ENCODE assay signal across 8 cellular contexts in the genomic region with DNA sequence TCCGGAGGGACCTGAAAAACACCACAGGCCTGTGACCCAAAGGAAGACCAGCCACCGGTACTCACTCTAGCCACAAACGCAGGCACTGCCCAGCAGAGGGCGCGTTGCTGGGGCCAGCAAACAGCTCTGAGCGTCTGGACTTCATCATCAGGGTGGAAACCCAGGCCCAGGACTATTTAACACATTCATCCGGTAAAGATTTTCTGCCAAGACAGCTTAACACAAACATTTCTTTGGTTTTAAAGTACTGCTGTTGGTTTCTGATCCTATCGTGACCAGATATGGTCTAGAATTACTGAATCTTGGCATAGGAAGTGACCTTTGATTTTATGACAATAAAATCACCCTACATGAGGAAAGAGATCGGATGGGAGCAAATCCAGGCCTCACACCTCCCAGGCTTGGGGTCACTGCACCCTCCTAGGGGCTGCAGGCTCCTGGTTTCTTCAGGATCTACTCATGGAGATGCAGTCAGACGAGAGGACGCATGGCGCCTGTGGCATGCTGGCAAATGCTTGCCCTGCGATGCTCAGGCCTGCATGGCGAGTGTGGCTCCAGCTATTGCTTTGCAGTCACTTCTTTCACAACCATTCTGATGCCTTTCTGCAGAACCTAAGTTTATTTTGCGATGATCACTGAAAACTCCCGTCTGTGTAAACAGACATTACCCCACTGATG.
A peak's percentile ranks its signal among the peaks of the same experiment; 100 is the strongest.
DNase-seq lines count a peak whose midpoint lies in the region; ATAC-seq and TF ChIP-seq lines count a peak whose summit lies in the region.

No MANE protein-coding gene starts in this region.

- no peaks in the 10 kb centered on the region for H3K27me3 ChIP-seq in prostate gland (replicated peaks; ENCODE audit: insufficient read depth)

- peak in 2 of 4 experiments; percentile 26 to 42 for TF ChIP-seq CTCF in prostate gland (IDR thresholded peaks at IDR 0.05)

- DNase-seq in DMS114 treated with DMSO at 0.1 percent for 48 hours (lab: John Stamatoyannopoulos, UW; ENCODE audit: unreplicated experiment): peak; percentile 14
- peak; percentile 67 for DNase-seq in fibroblast of gingiva (ENCODE audit: low read depth)
- DNase-seq in prostate gland (ENCODE audit: low spot score): peak; percentile 19
- DNase-seq in activated gamma-delta T cell (lab: John Stamatoyannopoulos, UW): no peak

- H3K9me3 ChIP-seq in prostate gland: no peaks in the 10 kb centered on the region

- H3K27ac ChIP-seq in prostate gland: no peak overlapping the region

- H3K36me3 ChIP-seq in prostate gland: no peaks in the 10 kb centered on the region

- H3K4me1 ChIP-seq in prostate gland (replicated peaks): no peaks in the 10 kb centered on the region

- intact Hi-C loops in prostate gland (cut with DNase I): no loop called here

- ATAC-seq in GM18868 (IDR thresholded peaks at IDR 0.05; ENCODE audit: unreplicated experiment) (peak; percentile 91), HG03135 (IDR thresholded peaks at IDR 0.05; ENCODE audit: unreplicated experiment) (peak; percentile 75), SK-N-SH treated with all-trans-retinoic acid at 6 μM for 48 hours (peak; percentile 99), GM19455 (IDR thresholded peaks at IDR 0.05; ENCODE audit: unreplicated experiment) (no peak)

- no peak for TF ChIP-seq POLR2A in prostate gland (IDR thresholded peaks at IDR 0.05)

- no peak overlapping the region for H3K4me3 ChIP-seq in prostate gland

- 64% methylated on average over 16 of the region's 16 CpGs for WGBS in prostate gland

TF ChIP-seq in SK-N-SH treated with all-trans-retinoic acid at 6 μM for 48 hours, 23 proteins besides CTCF, POLR2A, EP300 and RAD21:
- TF ChIP-seq, protein P1, sequence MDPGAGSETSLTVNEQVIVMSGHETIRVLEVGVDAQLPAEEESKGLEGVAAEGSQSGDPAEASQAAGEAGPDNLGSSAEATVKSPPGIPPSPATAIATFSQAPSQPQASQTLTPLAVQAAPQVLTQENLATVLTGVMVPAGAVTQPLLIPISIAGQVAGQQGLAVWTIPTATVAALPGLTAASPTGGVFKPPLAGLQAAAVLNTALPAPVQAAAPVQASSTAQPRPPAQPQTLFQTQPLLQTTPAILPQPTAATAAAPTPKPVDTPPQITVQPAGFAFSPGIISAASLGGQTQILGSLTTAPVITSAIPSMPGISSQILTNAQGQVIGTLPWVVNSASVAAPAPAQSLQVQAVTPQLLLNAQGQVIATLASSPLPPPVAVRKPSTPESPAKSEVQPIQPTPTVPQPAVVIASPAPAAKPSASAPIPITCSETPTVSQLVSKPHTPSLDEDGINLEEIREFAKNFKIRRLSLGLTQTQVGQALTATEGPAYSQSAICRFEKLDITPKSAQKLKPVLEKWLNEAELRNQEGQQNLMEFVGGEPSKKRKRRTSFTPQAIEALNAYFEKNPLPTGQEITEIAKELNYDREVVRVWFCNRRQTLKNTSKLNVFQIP (CRISPR knock-in tag; IDR thresholded peaks at IDR 0.05; ENCODE audit: borderline replicate concordance, low read depth): no peak
- TF ChIP-seq ZFP30 (CRISPR knock-in tag; IDR thresholded peaks at IDR 0.05) (no peak), TCF4 (CRISPR knock-in tag; IDR thresholded peaks at IDR 0.05; ENCODE audit: borderline replicate concordance) (peak; percentile 79; the same call in 1 of the 2 replicates), SNAI2 (CRISPR knock-in tag; IDR thresholded peaks at IDR 0.05) (no peak), PPARA (CRISPR knock-in tag; IDR thresholded peaks at IDR 0.05; ENCODE audit: borderline replicate concordance) (no peak), BACH2 (CRISPR knock-in tag; IDR thresholded peaks at IDR 0.05; ENCODE audit: borderline replicate concordance) (no peak), TOX (CRISPR knock-in tag; IDR thresholded peaks at IDR 0.05; ENCODE audit: borderline replicate concordance) (no peak)
- TF ChIP-seq, protein P2, sequence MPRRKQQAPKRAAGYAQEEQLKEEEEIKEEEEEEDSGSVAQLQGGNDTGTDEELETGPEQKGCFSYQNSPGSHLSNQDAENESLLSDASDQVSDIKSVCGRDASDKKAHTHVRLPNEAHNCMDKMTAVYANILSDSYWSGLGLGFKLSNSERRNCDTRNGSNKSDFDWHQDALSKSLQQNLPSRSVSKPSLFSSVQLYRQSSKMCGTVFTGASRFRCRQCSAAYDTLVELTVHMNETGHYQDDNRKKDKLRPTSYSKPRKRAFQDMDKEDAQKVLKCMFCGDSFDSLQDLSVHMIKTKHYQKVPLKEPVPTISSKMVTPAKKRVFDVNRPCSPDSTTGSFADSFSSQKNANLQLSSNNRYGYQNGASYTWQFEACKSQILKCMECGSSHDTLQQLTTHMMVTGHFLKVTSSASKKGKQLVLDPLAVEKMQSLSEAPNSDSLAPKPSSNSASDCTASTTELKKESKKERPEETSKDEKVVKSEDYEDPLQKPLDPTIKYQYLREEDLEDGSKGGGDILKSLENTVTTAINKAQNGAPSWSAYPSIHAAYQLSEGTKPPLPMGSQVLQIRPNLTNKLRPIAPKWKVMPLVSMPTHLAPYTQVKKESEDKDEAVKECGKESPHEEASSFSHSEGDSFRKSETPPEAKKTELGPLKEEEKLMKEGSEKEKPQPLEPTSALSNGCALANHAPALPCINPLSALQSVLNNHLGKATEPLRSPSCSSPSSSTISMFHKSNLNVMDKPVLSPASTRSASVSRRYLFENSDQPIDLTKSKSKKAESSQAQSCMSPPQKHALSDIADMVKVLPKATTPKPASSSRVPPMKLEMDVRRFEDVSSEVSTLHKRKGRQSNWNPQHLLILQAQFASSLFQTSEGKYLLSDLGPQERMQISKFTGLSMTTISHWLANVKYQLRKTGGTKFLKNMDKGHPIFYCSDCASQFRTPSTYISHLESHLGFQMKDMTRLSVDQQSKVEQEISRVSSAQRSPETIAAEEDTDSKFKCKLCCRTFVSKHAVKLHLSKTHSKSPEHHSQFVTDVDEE (CRISPR knock-in tag; IDR thresholded peaks at IDR 0.05): peak; percentile 50; the same call in 1 of the 2 replicates
- TF ChIP-seq, protein P3, sequence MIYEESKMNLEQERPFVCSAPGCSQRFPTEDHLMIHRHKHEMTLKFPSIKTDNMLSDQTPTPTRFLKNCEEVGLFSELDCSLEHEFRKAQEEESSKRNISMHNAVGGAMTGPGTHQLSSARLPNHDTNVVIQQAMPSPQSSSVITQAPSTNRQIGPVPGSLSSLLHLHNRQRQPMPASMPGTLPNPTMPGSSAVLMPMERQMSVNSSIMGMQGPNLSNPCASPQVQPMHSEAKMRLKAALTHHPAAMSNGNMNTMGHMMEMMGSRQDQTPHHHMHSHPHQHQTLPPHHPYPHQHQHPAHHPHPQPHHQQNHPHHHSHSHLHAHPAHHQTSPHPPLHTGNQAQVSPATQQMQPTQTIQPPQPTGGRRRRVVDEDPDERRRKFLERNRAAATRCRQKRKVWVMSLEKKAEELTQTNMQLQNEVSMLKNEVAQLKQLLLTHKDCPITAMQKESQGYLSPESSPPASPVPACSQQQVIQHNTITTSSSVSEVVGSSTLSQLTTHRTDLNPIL (CRISPR knock-in tag; IDR thresholded peaks at IDR 0.05; ENCODE audit: low read depth): no peak
TF ChIP-seq in SK-N-SH treated with all-trans-retinoic acid at 6 μM for 48 hours: peak in this region for 2.
